1 cellular context compared by ENCODE assay signal in the genomic region with DNA sequence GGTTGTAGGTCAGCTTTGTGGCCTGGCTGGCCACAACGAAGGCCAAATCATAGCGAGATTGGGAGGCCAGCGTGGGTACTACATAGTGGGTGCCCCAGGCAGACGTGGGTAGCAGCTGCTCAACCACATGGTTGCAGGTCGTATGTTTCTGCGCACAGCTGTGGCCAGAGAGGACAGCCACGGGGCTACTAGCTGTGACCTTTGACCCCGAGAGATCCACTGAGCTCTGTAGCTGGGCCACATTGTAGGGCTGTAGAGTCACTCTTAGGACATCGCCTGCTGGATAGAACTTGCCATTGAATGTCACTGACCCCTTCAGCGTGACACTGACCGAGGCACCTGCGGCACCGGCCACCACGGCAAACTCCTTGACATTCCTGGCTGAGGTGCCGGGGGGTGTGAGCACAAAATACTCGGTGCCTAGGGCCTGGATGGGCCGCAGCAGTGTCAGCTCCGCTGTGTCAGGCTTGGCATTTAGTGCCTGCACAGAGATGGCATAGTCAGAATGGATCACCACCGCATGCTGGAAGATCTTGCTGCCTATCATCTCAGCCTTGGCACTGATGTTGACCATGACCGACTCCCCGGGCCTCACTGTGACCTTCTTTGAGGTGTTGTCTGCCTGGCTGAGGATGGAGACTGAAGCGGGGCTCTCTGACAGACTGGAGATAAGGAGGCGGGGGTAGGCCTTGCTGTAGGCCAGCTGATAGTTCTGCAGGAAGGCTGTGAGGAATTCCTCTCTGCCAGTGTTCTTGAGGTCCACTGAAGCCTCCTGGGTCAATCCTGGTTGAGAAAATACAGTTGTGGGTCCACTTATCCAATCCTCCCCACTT.
TF ChIP-seq lines count a peak whose summit lies in the region.

No MANE protein-coding gene starts in this region.

TF ChIP-seq in A549, 52 proteins besides CTCF, POLR2A, EP300 and RAD21:
- TF ChIP-seq POLR2AphosphoS2 (conservative IDR thresholded peaks at IDR 0.05; ENCODE audit: low read length): no peak
- no peak for TF ChIP-seq GATA3 (IDR thresholded peaks at IDR 0.05; ENCODE audit: borderline replicate concordance)
- no peak for TF ChIP-seq KDM1A (IDR thresholded peaks at IDR 0.05; ENCODE audit: low read depth)
- TF ChIP-seq HEYL (CRISPR knock-in tag; IDR thresholded peaks at IDR 0.05): no peak
- TF ChIP-seq, protein P1, sequence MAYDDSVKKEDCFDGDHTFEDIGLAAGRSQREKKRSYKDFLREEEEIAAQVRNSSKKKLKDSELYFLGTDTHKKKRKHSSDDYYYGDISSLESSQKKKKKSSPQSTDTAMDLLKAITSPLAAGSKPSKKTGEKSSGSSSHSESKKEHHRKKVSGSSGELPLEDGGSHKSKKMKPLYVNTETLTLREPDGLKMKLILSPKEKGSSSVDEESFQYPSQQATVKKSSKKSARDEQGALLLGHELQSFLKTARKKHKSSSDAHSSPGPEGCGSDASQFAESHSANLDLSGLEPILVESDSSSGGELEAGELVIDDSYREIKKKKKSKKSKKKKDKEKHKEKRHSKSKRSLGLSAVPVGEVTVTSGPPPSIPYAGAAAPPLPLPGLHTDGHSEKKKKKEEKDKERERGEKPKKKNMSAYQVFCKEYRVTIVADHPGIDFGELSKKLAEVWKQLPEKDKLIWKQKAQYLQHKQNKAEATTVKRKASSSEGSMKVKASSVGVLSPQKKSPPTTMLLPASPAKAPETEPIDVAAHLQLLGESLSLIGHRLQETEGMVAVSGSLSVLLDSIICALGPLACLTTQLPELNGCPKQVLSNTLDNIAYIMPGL (CRISPR knock-in tag; IDR thresholded peaks at IDR 0.05; ENCODE audit: borderline replicate concordance): no peak
- TF ChIP-seq CEBPB (IDR thresholded peaks at IDR 0.05): no peak
- TF ChIP-seq ESRRA (IDR thresholded peaks at IDR 0.05; ENCODE audit: borderline replicate concordance, low read length): no peak
- TF ChIP-seq, protein P2, sequence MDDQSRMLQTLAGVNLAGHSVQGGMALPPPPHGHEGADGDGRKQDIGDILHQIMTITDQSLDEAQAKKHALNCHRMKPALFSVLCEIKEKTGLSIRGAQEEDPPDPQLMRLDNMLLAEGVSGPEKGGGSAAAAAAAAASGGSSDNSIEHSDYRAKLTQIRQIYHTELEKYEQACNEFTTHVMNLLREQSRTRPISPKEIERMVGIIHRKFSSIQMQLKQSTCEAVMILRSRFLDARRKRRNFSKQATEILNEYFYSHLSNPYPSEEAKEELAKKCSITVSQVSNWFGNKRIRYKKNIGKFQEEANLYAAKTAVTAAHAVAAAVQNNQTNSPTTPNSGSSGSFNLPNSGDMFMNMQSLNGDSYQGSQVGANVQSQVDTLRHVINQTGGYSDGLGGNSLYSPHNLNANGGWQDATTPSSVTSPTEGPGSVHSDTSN (IDR thresholded peaks at IDR 0.05): no peak
- TF ChIP-seq CBX8 (IDR thresholded peaks at IDR 0.05): no peak
- TF ChIP-seq FOSB (CRISPR knock-in tag; IDR thresholded peaks at IDR 0.05): no peak
- TF ChIP-seq RNF2 (IDR thresholded peaks at IDR 0.05; ENCODE audit: borderline replicate concordance, low read depth): no peak
